Comparison of ENCODE assay signal across 9 cellular contexts in genomic region chr19:21850636-21851255, GRCh38. TPM values are rescaled to one million over a fixed set of nuclear protein-coding genes. Genes with fewer than 3 reads are reported as not detected.
DNase-seq lines count a peak whose midpoint lies in the region; ATAC-seq, FAIRE-seq and TF ChIP-seq lines count a peak whose summit lies in the region.
"Had no signal": no experiment of that assay in that cellular context is flagged by ENCODE, and none has a peak within 500 bp of the region (broad histone marks: within the 10 kb centered on the region; RNA-seq: fewer than 3 reads in every experiment).

No MANE protein-coding gene starts in this region.

- H3K4me1 ChIP-seq in CD8-positive, alpha-beta T cell (ENCODE audit: insufficient read depth, low read length) = peaks cover 11% of the 10 kb centered on the region
- H3K4me1 ChIP-seq in PC-9 (replicated peaks; ENCODE audit: insufficient read depth) = no peaks in the 10 kb centered on the region; the same call in 1 of the 2 replicates
- H3K4me1 ChIP-seq in endodermal cell (ENCODE audit: control insufficient read depth, insufficient read depth, low read length) = no peaks in the 10 kb centered on the region
- no peaks in the 10 kb centered on the region for H3K4me1 ChIP-seq in osteoblast (ENCODE audit: insufficient read depth, low read length)

- H3K79me2 ChIP-seq in PC-9 (ENCODE audit: low read depth) (peaks cover 9% of the 10 kb centered on the region; the same call in 1 of the 2 replicates), osteoblast (ENCODE audit: insufficient read depth, low read length) (peaks cover 13% of the 10 kb centered on the region)

- H3K27ac Mint-ChIP-seq in CD8-positive, alpha-beta T cell = peak overlapping the region; percentile 30
- H3K27ac Mint-ChIP-seq in endodermal cell = peak overlapping the region; percentile 55

- H4K20me1 ChIP-seq in PC-9 (ENCODE audit: insufficient read depth) (no peaks in the 10 kb centered on the region), osteoblast (ENCODE audit: insufficient read depth, low read length) (no peaks in the 10 kb centered on the region)

- TSS peak; percentile 35 for BruUV-seq in PC-9 (replicated peaks; lab: Mats Ljungman, UMichigan)

- peak overlapping the region; percentile 99 for H3K9ac ChIP-seq in endodermal cell (ENCODE audit: extremely low read depth, low read length, poor library complexity, severe bottlenecking)

- peaks cover 29% of the 10 kb centered on the region for H3K4me1 Mint-ChIP-seq in CD8-positive, alpha-beta T cell (ENCODE audit: low read depth)
- peaks cover 10% of the 10 kb centered on the region for H3K4me1 Mint-ChIP-seq in endodermal cell

- peak overlapping the region; percentile 71 for H3K4me2 ChIP-seq in PC-9
- H3K4me2 ChIP-seq in osteoblast (ENCODE audit: insufficient read depth, low read length) = peak overlapping the region; percentile 67

- H3K36me3 ChIP-seq in CD8-positive, alpha-beta T cell (ENCODE audit: insufficient read depth, low read length) = no peaks in the 10 kb centered on the region
- peaks cover 5% of the 10 kb centered on the region; the same call in 1 of the 2 replicates for H3K36me3 ChIP-seq in PC-9 (ENCODE audit: low read depth)
- H3K36me3 ChIP-seq in endodermal cell (ENCODE audit: control insufficient read depth, insufficient read depth, low read length) = peaks cover 46% of the 10 kb centered on the region
- no peaks in the 10 kb centered on the region for H3K36me3 ChIP-seq in osteoblast (ENCODE audit: insufficient read depth, low read length)

- no peaks in the 10 kb centered on the region for H3K9me3 Mint-ChIP-seq in CD8-positive, alpha-beta T cell
- H3K9me3 Mint-ChIP-seq in endodermal cell = peaks cover 28% of the 10 kb centered on the region

- no peaks in the 10 kb centered on the region for H3K27me3 ChIP-seq in CD8-positive, alpha-beta T cell (ENCODE audit: insufficient read depth, low read length)
- H3K27me3 ChIP-seq in PC-9 (ENCODE audit: insufficient read depth, low read depth) = no peaks in the 10 kb centered on the region
- no peaks in the 10 kb centered on the region for H3K27me3 ChIP-seq in endodermal cell (ENCODE audit: control insufficient read depth, insufficient read depth, low read length, poor library complexity, severe bottlenecking)
- no peaks in the 10 kb centered on the region for H3K27me3 ChIP-seq in osteoblast (ENCODE audit: insufficient read depth, low read length)

- no peak for TF ChIP-seq CTCF in CD8-positive, alpha-beta T cell (IDR thresholded peaks at IDR 0.05)
- no peak for TF ChIP-seq CTCF in PC-9 (conservative IDR thresholded peaks at IDR 0.05)
- TF ChIP-seq CTCF in endodermal cell (conservative IDR thresholded peaks at IDR 0.05) = no peak
- no peak for TF ChIP-seq CTCF in osteoblast (IDR thresholded peaks at IDR 0.05; ENCODE audit: extremely low read depth, low read depth, low read length)
- TF ChIP-seq CTCF in D721Med (IDR thresholded peaks at IDR 0.05; ENCODE audit: insufficient read depth, missing control alignments) = no peak

- intact Hi-C loops in CD8-positive, alpha-beta T cell (cut with DNase I, micrococcal nuclease) = loop anchor here (5.0 to 10.0 kb wide), 4 partner anchors 828 to 1547 kb away; partner anchors contain the start of genes ZNF66 (in 2 of the 2), ZNF430 (in 1 of the 2), ZNF724 (in 1 of the 2) and ZNF91 (in 1 of the 2)
- intact Hi-C loops in PC-9 (cut with micrococcal nuclease; ENCODE audit: unreplicated experiment) (no loop called here), head of caudate nucleus (cut with DNase I) (no loop called here)

- no peak for DNase-seq in CD8-positive, alpha-beta T cell
- DNase-seq in PC-9 = no peak
- DNase-seq in endodermal cell = no peak
- DNase-seq in osteoblast (ENCODE audit: insufficient read length, low spot score, missing footprints) = no peak
- no peak for DNase-seq in NCI-H187 (lab: John Stamatoyannopoulos, UW)
- no peak for DNase-seq in D721Med (ENCODE audit: insufficient read length, low spot score)
- no peak for DNase-seq in head of caudate nucleus
- DNase-seq in effector CD8-positive, alpha-beta T cell (lab: John Stamatoyannopoulos, UW) = no peak
- DNase-seq: stimulated activated CD4-positive, alpha-beta T cell treated with anti-CD3 and anti-CD28 coated beads, Interleukin-4, amount 100 ng/mL, for 4 hours had no signal

- FAIRE-seq in D721Med (lab: Jason Lieb, UNC) = no peak

- H3K27me3 Mint-ChIP-seq in CD8-positive, alpha-beta T cell (ENCODE audit: low read depth) = no peaks in the 10 kb centered on the region
- no peaks in the 10 kb centered on the region for H3K27me3 Mint-ChIP-seq in endodermal cell (ENCODE audit: insufficient read depth)

- H3F3A ChIP-seq in PC-9 (ENCODE audit: insufficient read depth, low read depth) = no peaks in the 10 kb centered on the region

- peaks cover 21% of the 10 kb centered on the region for H3K36me3 Mint-ChIP-seq in CD8-positive, alpha-beta T cell
- peaks cover 47% of the 10 kb centered on the region for H3K36me3 Mint-ChIP-seq in endodermal cell (ENCODE audit: low read depth)

- POLR2A ChIA-PET in CD8-positive, alpha-beta T cell (lab: Charles Lee) = interaction anchor here (0.5 to 2.4 kb wide), 4 partner anchors 14 to 1772 kb away, joined by 3 to 49 read pairs (median 5); partner anchors contain the start of genes ZNF429 and ZNF43
- POLR2A ChIA-PET in PC-9 (lab: Charles Lee; ENCODE audit: unreplicated experiment) = no interaction called here

- no peak for ATAC-seq in CD8-positive, alpha-beta T cell

- H3K9me3 ChIP-seq in CD8-positive, alpha-beta T cell (ENCODE audit: low read length) = no peaks in the 10 kb centered on the region
- H3K9me3 ChIP-seq in PC-9 (ENCODE audit: insufficient read depth, low read depth) (peaks cover 9% of the 10 kb centered on the region), endodermal cell (ENCODE audit: control insufficient read depth, low read length) (peaks cover 15% of the 10 kb centered on the region), osteoblast (ENCODE audit: low read depth, low read length) (no peaks in the 10 kb centered on the region)

- CTCF ChIA-PET in CD8-positive, alpha-beta T cell (lab: Charles Lee) = no interaction called here
- CTCF ChIA-PET in PC-9 (lab: Charles Lee) = no interaction called here

- 46 to 55% methylated on average over 7 to 10 of the region's 10 CpGs for WGBS in endodermal cell (ENCODE audit: insufficient coverage in 1 of 2, insufficient read length in 1 of 2), 2 experiments

- no peak overlapping the region for H3K4me3 ChIP-seq in CD8-positive, alpha-beta T cell (ENCODE audit: low read depth, low read length)
- peak overlapping the region; percentile 67; the same call in 1 of the 2 replicates for H3K4me3 ChIP-seq in PC-9
- H3K4me3 ChIP-seq in endodermal cell (ENCODE audit: low read length) = peak overlapping the region; percentile 86
- H3K4me3 ChIP-seq in osteoblast (ENCODE audit: insufficient read depth, low read length) = peak overlapping the region; percentile 98

- H3K9me2 ChIP-seq in PC-9 (ENCODE audit: insufficient read depth) = no peaks in the 10 kb centered on the region

- no peak overlapping the region for H3K27ac ChIP-seq in CD8-positive, alpha-beta T cell (ENCODE audit: low read depth, low read length)
- H3K27ac ChIP-seq in PC-9 = no peak overlapping the region
- no peak overlapping the region for H3K27ac ChIP-seq in endodermal cell (ENCODE audit: low read depth, low read length)
- H3K27ac ChIP-seq in osteoblast (ENCODE audit: low read depth, low read length) = no peak overlapping the region

- peak overlapping the region; percentile 74 for H3K4me3 Mint-ChIP-seq in CD8-positive, alpha-beta T cell
- peak overlapping the region; percentile 92 for H3K4me3 Mint-ChIP-seq in endodermal cell

- 0 out of 2 replicates have a peak overlapping the region, but pooled peaks have one; percentile 88 for H2AFZ ChIP-seq in PC-9
- H2AFZ ChIP-seq in osteoblast (ENCODE audit: low read length) = peak overlapping the region; percentile 67

RNA-seq across cellular contexts. Expression of gene ZNF43, which starts 14.8 kb away (rescaled TPM):
- 10 to 100 TPM; 29.9 to 31.8 TPM for total RNA-seq in CD8-positive, alpha-beta T cell
- 9.0 and 14.8 TPM in 2 replicates for total RNA-seq in PC-9 (2021)
- 10 to 100 TPM; 60.6 to 72.7 TPM for total RNA-seq in endodermal cell
- 35.1 TPM for polyA plus RNA-seq in endodermal cell (2013, experiment 1 of 2)
- polyA plus RNA-seq in endodermal cell (2013, experiment 2 of 2) = 32.7 TPM
- 6.5 and 8.0 TPM in 2 replicates for total RNA-seq in osteoblast

Comparison
In these comparisons a context has a peak if more than half of its experiments do, and no peak if none do; other contexts are left out.
1. intact Hi-C loops: an anchor here in CD8-positive, alpha-beta T cell (5.0 to 10.0 kb wide); none called in PC-9 and head of caudate nucleus.